In the genomic region with DNA sequence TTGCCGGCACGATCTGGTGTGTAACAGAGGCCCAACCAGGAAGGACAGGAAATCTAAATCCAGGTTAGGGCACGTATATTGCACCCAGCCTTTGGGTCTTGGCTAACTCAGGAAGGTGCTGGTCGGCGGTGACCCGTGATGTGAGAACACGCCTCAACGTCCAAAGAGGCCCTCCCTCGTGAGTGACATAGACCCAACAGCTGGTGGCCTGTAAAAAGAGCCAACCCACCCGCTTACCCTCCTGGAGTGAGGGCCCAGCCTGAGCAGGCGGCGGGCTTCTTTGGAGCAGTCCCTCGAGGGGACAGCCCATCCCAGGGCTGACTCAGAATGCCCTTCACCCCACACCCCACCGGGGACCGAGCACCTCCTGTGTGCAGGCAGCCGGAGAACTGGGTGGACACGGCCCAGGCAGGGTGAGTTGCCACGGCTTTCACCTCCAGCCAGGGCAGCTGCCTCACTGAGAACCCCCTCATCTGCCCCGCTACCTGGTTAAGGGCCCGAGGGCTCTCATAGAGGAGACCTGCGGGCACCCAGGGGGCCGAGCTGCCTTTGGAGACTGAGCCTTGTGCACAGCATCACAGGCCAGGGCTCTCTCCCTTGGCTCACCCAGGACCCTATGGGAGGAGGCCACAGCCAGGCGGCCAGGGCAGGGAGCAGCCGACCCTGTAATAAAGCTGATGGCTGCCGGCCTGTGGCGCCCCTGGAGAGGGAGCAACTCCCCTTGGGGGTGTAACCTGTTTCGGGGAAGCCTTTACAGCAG, we compare ENCODE assay signal across 1 cellular context.
TF ChIP-seq lines count a peak whose summit lies in the region.

No MANE protein-coding gene starts in this region.

TF ChIP-seq in neural cell, 6 proteins besides CTCF, POLR2A, EP300 and RAD21 (continued from another document):
- TF ChIP-seq EZH2 (IDR thresholded peaks at IDR 0.05; ENCODE audit: borderline replicate concordance, insufficient read depth, low read length, poor library complexity, severe bottlenecking): no peak
